ENCODE assay signal across 23 cellular contexts in the genomic region with DNA sequence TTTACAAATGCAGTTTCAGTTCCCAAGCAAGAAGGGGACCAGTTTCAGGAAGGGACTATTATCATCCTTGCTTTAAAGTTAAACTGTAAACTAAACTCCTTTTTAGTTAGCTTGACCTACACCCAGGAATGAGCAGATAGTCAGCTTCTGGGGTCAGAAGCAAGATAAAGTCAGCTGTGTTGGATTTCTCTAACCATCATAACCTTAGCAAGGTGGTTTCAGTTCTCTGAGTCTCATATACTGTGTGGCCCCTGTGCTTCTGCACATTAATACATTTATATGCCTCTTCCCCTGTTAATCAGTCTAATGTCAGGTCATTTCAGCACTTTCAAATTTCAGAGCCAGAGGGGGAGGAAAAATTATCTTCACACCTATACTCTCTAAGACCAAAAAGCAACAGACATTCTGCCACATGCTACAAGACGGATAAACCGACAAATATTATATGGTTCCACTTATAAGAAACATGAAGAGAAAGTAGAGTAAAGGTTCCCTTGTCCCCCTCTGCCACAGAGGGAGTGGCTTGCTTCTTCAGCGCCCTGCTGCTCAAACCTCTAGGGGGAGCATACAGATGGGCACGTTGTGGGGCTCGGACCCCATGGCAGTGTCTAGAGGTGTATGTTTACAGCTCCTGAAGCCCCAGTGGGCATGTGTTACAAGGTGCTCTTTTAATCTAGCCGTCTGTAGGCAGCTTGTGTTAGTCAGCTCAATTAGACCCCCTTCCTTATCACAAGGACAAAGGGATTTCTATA.
DNase-seq lines count a peak whose midpoint lies in the region; ATAC-seq and TF ChIP-seq lines count a peak whose summit lies in the region.
"Had no signal": no experiment of that assay in that cellular context is flagged by ENCODE, and none has a peak within 500 bp of the region (broad histone marks: within the 10 kb centered on the region; RNA-seq: fewer than 3 reads in every experiment).

No MANE protein-coding gene starts in this region.

- H3K9me3 ChIP-seq in BE2C, result no peaks in the 10 kb centered on the region
- H3K9me3 ChIP-seq: colonic mucosa, pancreas, right lobe of liver, SK-N-SH had no signal

- H3K27me3 ChIP-seq in BE2C (no peaks in the 10 kb centered on the region), brain microvascular endothelial cell (replicated peaks) (no peaks in the 10 kb centered on the region), foreskin keratinocyte (no peaks in the 10 kb centered on the region)
- H3K27me3 ChIP-seq: colonic mucosa, pancreas, right lobe of liver had no signal

- H3K4me1 ChIP-seq in BE2C, result peaks cover 6% of the 10 kb centered on the region; the same call in 1 of the 2 replicates
- H3K4me1 ChIP-seq in foreskin keratinocyte, result peaks cover 3% of the 10 kb centered on the region
- H3K4me1 ChIP-seq: colonic mucosa, pancreas, right lobe of liver had no signal

- H3K27ac Mint-ChIP-seq in activated naive CD8-positive, alpha-beta T cell treated with anti-CD3 and anti-CD28 coated beads for 36 hours, result no peak overlapping the region
- H3K27ac Mint-ChIP-seq in natural killer cell, result no peak overlapping the region
- H3K27ac Mint-ChIP-seq: activated CD8-positive, alpha-beta T cell treated with anti-CD3 and anti-CD28 coated beads, Interleukin-2, amount 10 ng/mL, durations not matched to agents 7 days and 5 days; activated naive CD4-positive, alpha-beta T cell treated with anti-CD3 and anti-CD28 coated beads, Interleukin-2, amount 50 U/mL, for 24 hours; CD4-positive, CD25-positive, alpha-beta regulatory T cell; memory B cell had no signal

- H3K4me3 Mint-ChIP-seq in activated naive CD8-positive, alpha-beta T cell treated with anti-CD3 and anti-CD28 coated beads for 36 hours, result no peak overlapping the region
- no peak overlapping the region for H3K4me3 Mint-ChIP-seq in natural killer cell
- H3K4me3 Mint-ChIP-seq: activated CD8-positive, alpha-beta T cell treated with anti-CD3 and anti-CD28 coated beads, Interleukin-2, amount 10 ng/mL, durations not matched to agents 7 days and 5 days; activated naive CD4-positive, alpha-beta T cell treated with anti-CD3 and anti-CD28 coated beads, Interleukin-2, amount 50 U/mL, for 24 hours; activated T-cell treated with anti-CD3 and anti-CD28 coated beads, Interleukin-2, amount 50 U/mL, for 4 hours; CD4-positive, CD25-positive, alpha-beta regulatory T cell; memory B cell; naive B cell had no signal

- in situ Hi-C loops in brain microvascular endothelial cell (cut with HindIII; ENCODE audit: low pct_ligation_motif_present, low sequenced_read_pairs), result no loop called here

- no peaks in the 10 kb centered on the region for H3K27me3 Mint-ChIP-seq in activated naive CD8-positive, alpha-beta T cell treated with anti-CD3 and anti-CD28 coated beads for 36 hours
- H3K27me3 Mint-ChIP-seq in natural killer cell (ENCODE audit: low read depth in 2 of 2), result no peaks in the 10 kb centered on the region
- H3K27me3 Mint-ChIP-seq: activated naive CD4-positive, alpha-beta T cell treated with anti-CD3 and anti-CD28 coated beads, Interleukin-2, amount 50 U/mL, for 24 hours; CD4-positive, CD25-positive, alpha-beta regulatory T cell; memory B cell; naive B cell had no signal

- intact Hi-C loops in natural killer cell (cut with micrococcal nuclease), result no loop called here

- H3K4me3 ChIP-seq in BE2C (ENCODE audit: low read depth, low read length) (no peak overlapping the region), brain microvascular endothelial cell (ENCODE audit: low read depth, low read length) (no peak overlapping the region)
- H3K4me3 ChIP-seq: colonic mucosa, pancreas, right lobe of liver had no signal

- ATAC-seq in GM19463 (IDR thresholded peaks at IDR 0.05; ENCODE audit: unreplicated experiment) (peak; percentile 73), HG03457 (IDR thresholded peaks at IDR 0.05; ENCODE audit: unreplicated experiment) (peak; percentile 59), foreskin keratinocyte (no peak), natural killer cell (no peak)
- ATAC-seq: activated CD8-positive, alpha-beta T cell treated with anti-CD3 and anti-CD28 coated beads, Interleukin-2, amount 10 ng/mL, durations not matched to agents 7 days and 5 days; activated T-cell treated with anti-CD3 and anti-CD28 coated beads, Interleukin-2, amount 50 U/mL, for 4 hours; pancreas; right lobe of liver had no signal

- H3K9me3 Mint-ChIP-seq in activated naive CD8-positive, alpha-beta T cell treated with anti-CD3 and anti-CD28 coated beads for 36 hours, result peaks cover 3% of the 10 kb centered on the region
- H3K9me3 Mint-ChIP-seq in natural killer cell, result no peaks in the 10 kb centered on the region
- H3K9me3 Mint-ChIP-seq: activated naive CD4-positive, alpha-beta T cell treated with anti-CD3 and anti-CD28 coated beads, Interleukin-2, amount 50 U/mL, for 24 hours had no signal

- H3K36me3 Mint-ChIP-seq in activated naive CD8-positive, alpha-beta T cell treated with anti-CD3 and anti-CD28 coated beads for 36 hours, result peaks cover 28% of the 10 kb centered on the region
- no peaks in the 10 kb centered on the region for H3K36me3 Mint-ChIP-seq in natural killer cell

- H3K36me3 ChIP-seq in BE2C (no peaks in the 10 kb centered on the region; the same call in 1 of the 2 replicates), brain microvascular endothelial cell (replicated peaks) (no peaks in the 10 kb centered on the region)
- H3K36me3 ChIP-seq: colonic mucosa, pancreas, right lobe of liver had no signal

- TF ChIP-seq CTCF in BE2C (IDR thresholded peaks at IDR 0.05; ENCODE audit: low read depth, low read length) (peak; percentile 23), brain microvascular endothelial cell (IDR thresholded peaks at IDR 0.05; ENCODE audit: low read depth, low read length, missing control alignments) (peak; percentile 14), foreskin keratinocyte (conservative IDR thresholded peaks at IDR 0.05) (no peak), natural killer cell (IDR thresholded peaks at IDR 0.05) (no peak)

- H3K27ac ChIP-seq in brain microvascular endothelial cell (no peak overlapping the region), foreskin keratinocyte (no peak overlapping the region)
- H3K27ac ChIP-seq: colonic mucosa, pancreas, right lobe of liver had no signal

- peaks cover 2% of the 10 kb centered on the region for H3K4me1 Mint-ChIP-seq in activated naive CD8-positive, alpha-beta T cell treated with anti-CD3 and anti-CD28 coated beads for 36 hours
- peaks cover 26 to 38% of the 10 kb centered on the region in 2 donors for H3K4me1 Mint-ChIP-seq in natural killer cell
- H3K4me1 Mint-ChIP-seq: activated naive CD4-positive, alpha-beta T cell treated with anti-CD3 and anti-CD28 coated beads, Interleukin-2, amount 50 U/mL, for 24 hours had no signal

- DNase-seq in BE2C (no peak), brain microvascular endothelial cell (no peak), NCI-H1436 treated with DMSO at 0.1 percent for 48 hours (lab: John Stamatoyannopoulos, UW) (no peak), foreskin keratinocyte (no peak), natural killer cell (no peak)
- no peak for DNase-seq in activated naive CD8-positive, alpha-beta T cell treated with anti-CD3 and anti-CD28 coated beads for 36 hours
- DNase-seq: activated CD4-positive, CD25-positive, alpha-beta regulatory T cell treated with anti-CD3 and anti-CD28 coated beads, Interleukin-2, amount 50 U/mL, for 72 hours; activated CD8-positive, alpha-beta T cell treated with anti-CD3 and anti-CD28 coated beads, Interleukin-2, amount 10 ng/mL, durations not matched to agents 7 days and 5 days; activated T-cell treated with anti-CD3 and anti-CD28 coated beads, Interleukin-2, amount 50 U/mL, for 4 hours; CD4-positive, CD25-positive, alpha-beta regulatory T cell; colonic mucosa; DMS53; naive B cell; NCI-H1105; NCI-H2107; pancreas; right lobe of liver; RPMI8226; SK-N-SH had no signal

Comparison
In these comparisons a context has a peak if more than half of its experiments do, and no peak if none do; other contexts are left out.
1. CTCF ChIP-seq: peak in BE2C (single experiment) and brain microvascular endothelial cell (single experiment); none in foreskin keratinocyte (single experiment) and natural killer cell (single experiment).
2. ATAC-seq: peak in GM19463 (single experiment) and HG03457 (single experiment); none in foreskin keratinocyte (single experiment) and natural killer cell (0 of 3).